23 cellular contexts compared by ENCODE assay signal in genomic region chr2:85448840-85449588, GRCh38. TPM values are rescaled to one million over a fixed set of nuclear protein-coding genes. Genes with fewer than 3 reads are reported as not detected.
A peak's percentile ranks its signal among the peaks of the same experiment; 100 is the strongest.
DNase-seq lines count a peak whose midpoint lies in the region; ATAC-seq and TF ChIP-seq lines count a peak whose summit lies in the region.
"Had no signal": no experiment of that assay in that cellular context is flagged by ENCODE, and none has a peak within 500 bp of the region (broad histone marks: within the 10 kb centered on the region; RNA-seq: fewer than 3 reads in every experiment).

No MANE protein-coding gene starts in this region.

- H3K4me2 ChIP-seq in IMR-90 (ENCODE audit: low read depth, low read length) (no peak overlapping the region), hepatocyte (no peak overlapping the region), skeletal muscle satellite cell (ENCODE audit: low read length) (no peak overlapping the region)

- no peak for ATAC-seq in IMR-90 (ENCODE audit: low read depth)
- ATAC-seq in HG03097 (IDR thresholded peaks at IDR 0.05; ENCODE audit: low FRiP score, unreplicated experiment), result no peak
- ATAC-seq in upper lobe of right lung, result no peak
- ATAC-seq: naive thymus-derived CD4-positive, alpha-beta T cell had no signal

- H4K20me1 ChIP-seq in IMR-90 (ENCODE audit: insufficient read depth, low read length) (no peaks in the 10 kb centered on the region), hepatocyte (ENCODE audit: insufficient read depth, poor library complexity, severe bottlenecking) (no peaks in the 10 kb centered on the region)

- TF ChIP-seq RAD21 in IMR-90 (IDR thresholded peaks at IDR 0.05; ENCODE audit: low read length), result no peak

- no peak overlapping the region for H4K8ac ChIP-seq in IMR-90 (ENCODE audit: low read depth in 2 of 2, low read length in 2 of 2)

- no peak overlapping the region; the same call in 1 of the 2 replicates for H3K4ac ChIP-seq in IMR-90 (ENCODE audit: low read depth, low read length)

- H3K36me3 ChIP-seq in IMR-90 (ENCODE audit: control insufficient read depth, insufficient read depth, low read length) (no peaks in the 10 kb centered on the region), adipocyte (ENCODE audit: control insufficient read depth, insufficient read depth, low read length, severe bottlenecking) (no peaks in the 10 kb centered on the region), hepatocyte (replicated peaks; ENCODE audit: insufficient read depth, low read depth) (no peaks in the 10 kb centered on the region), skeletal muscle satellite cell (ENCODE audit: insufficient read depth, low read length) (no peaks in the 10 kb centered on the region), upper lobe of right lung (no peaks in the 10 kb centered on the region)
- H3K36me3 ChIP-seq: left ventricle myocardium inferior, MG63, stomach had no signal

- no peaks in the 10 kb centered on the region for H3K27me3 ChIP-seq in IMR-90 (ENCODE audit: control insufficient read depth, insufficient read depth, low read length)
- no peaks in the 10 kb centered on the region for H3K27me3 ChIP-seq in adipocyte (replicated peaks; ENCODE audit: control insufficient read depth, insufficient read depth, low read length)
- H3K27me3 ChIP-seq in hepatocyte, result no peaks in the 10 kb centered on the region
- no peaks in the 10 kb centered on the region for H3K27me3 ChIP-seq in skeletal muscle satellite cell (ENCODE audit: control insufficient read depth, insufficient read depth, low read length)
- no peaks in the 10 kb centered on the region for H3K27me3 ChIP-seq in upper lobe of right lung
- H3K27me3 ChIP-seq: MG63, stomach had no signal

- H3K56ac ChIP-seq in IMR-90 (ENCODE audit: extremely low read depth, insufficient read depth, low read length), result no peak overlapping the region

- 77% methylated on average over 4 of the region's 11 CpGs; no CpG with 5 or more reads in 1 of the 2 experiments for WGBS in IMR-90 (ENCODE audit: extremely low coverage in 2 of 2, insufficient read length in 1 of 2), 2 experiments
- 94% methylated on average over 11 of the region's 11 CpGs for WGBS in hepatocyte (ENCODE audit: low lambda C conversion rate, missing lambda C conversion rate)

- H3K14ac ChIP-seq in IMR-90 (replicated peaks; ENCODE audit: low read depth, low read length), result no peak overlapping the region

- dilution Hi-C loops in IMR-90 (cut with HindIII; ENCODE audit: low sequenced_read_pairs, unreplicated experiment), result no loop called here

- DNase-seq in IMR-90 (no peak), adipocyte (ENCODE audit: low read depth) (no peak), hepatocyte (ENCODE audit: low spot score) (no peak), upper lobe of right lung (no peak)
- DNase-seq in stimulated activated CD4-positive, alpha-beta T cell treated with anti-CD3 and anti-CD28 coated beads, Interleukin-2, amount 100 ng/mL, for 24 hours, result no peak
- DNase-seq: activated CD4-positive, alpha-beta T cell treated with anti-CD3 and anti-CD28 coated beads, Interleukin-2, amount 50 U/mL, for 4 hours; activated CD4-positive, CD25-positive, alpha-beta regulatory T cell; activated naive CD4-positive, alpha-beta T cell treated with anti-CD3 and anti-CD28 coated beads for 36 hours; caudate nucleus; left ventricle myocardium inferior; MG63; naive thymus-derived CD4-positive, alpha-beta T cell; NCI-H1436; NCI-H446; NCI-H82; nucleus accumbens; RPMI8226; stomach had no signal

- TF ChIP-seq POLR2A in IMR-90 (IDR thresholded peaks at IDR 0.05; ENCODE audit: low read depth, low read length), result no peak

- H4K5ac ChIP-seq in IMR-90 (ENCODE audit: low read depth, low read length), result no peak overlapping the region

- H3K79me2 ChIP-seq in hepatocyte, result no peaks in the 10 kb centered on the region

- H2AK9ac ChIP-seq in IMR-90 (replicated peaks; ENCODE audit: low read depth, low read length, poor library complexity), result no peak overlapping the region

- peaks cover 26% of the 10 kb centered on the region for H3K9me1 ChIP-seq in IMR-90 (ENCODE audit: insufficient read depth, low read length)

- H3K4me3 ChIP-seq in IMR-90 (ENCODE audit: insufficient read depth, low read depth, low read length) (no peak overlapping the region), adipocyte (ENCODE audit: low read length) (peak overlapping the region; percentile 19), hepatocyte (no peak overlapping the region), skeletal muscle satellite cell (ENCODE audit: low read length) (no peak overlapping the region), upper lobe of right lung (no peak overlapping the region)
- H3K4me3 ChIP-seq: left ventricle myocardium inferior, MG63, stomach had no signal

- TF ChIP-seq CTCF in IMR-90 (conservative IDR thresholded peaks at IDR 0.05; ENCODE audit: low read depth, low read length) (no peak), hepatocyte (IDR thresholded peaks at IDR 0.05; ENCODE audit: poor library complexity) (no peak), upper lobe of right lung (IDR thresholded peaks at IDR 0.05) (no peak)

- H3K9ac ChIP-seq in IMR-90 (ENCODE audit: low read depth, low read length) (no peak overlapping the region), adipocyte (ENCODE audit: low read length) (no peak overlapping the region), skeletal muscle satellite cell (ENCODE audit: low read depth, low read length) (peak overlapping the region; percentile 5)

- H4K91ac ChIP-seq in IMR-90 (ENCODE audit: insufficient read depth, low read depth, low read length), result no peak overlapping the region

- peak overlapping the region; percentile 2; the same call in 1 of the 2 replicates for H2BK120ac ChIP-seq in IMR-90 (ENCODE audit: low read depth, low read length)

- CTCF ChIA-PET in IMR-90 (lab: Yijun Ruan, JAX), result no interaction called here

- no peaks in the 10 kb centered on the region for H3K9me2 ChIP-seq in hepatocyte (replicated peaks; ENCODE audit: insufficient read depth)

- H2BK20ac ChIP-seq in IMR-90 (ENCODE audit: low read depth, low read length), result no peak overlapping the region

- in situ Hi-C loops in IMR-90 (cut with MboI; ENCODE audit: low sequenced_read_pairs), result no loop called here

- no peak overlapping the region for H3K18ac ChIP-seq in IMR-90 (ENCODE audit: low read depth, low read length)

- no peak overlapping the region for H2AK5ac ChIP-seq in IMR-90 (ENCODE audit: low read depth, low read length)

- H3K4me1 ChIP-seq in IMR-90 (ENCODE audit: control insufficient read depth, insufficient read depth, low read length) (peaks cover 24% of the 10 kb centered on the region), adipocyte (ENCODE audit: control insufficient read depth, insufficient read depth, low read length) (peaks cover 32% of the 10 kb centered on the region), hepatocyte (ENCODE audit: insufficient read depth) (peaks cover 10% of the 10 kb centered on the region), skeletal muscle satellite cell (ENCODE audit: control insufficient read depth, insufficient read depth, low read length) (peaks cover 45% of the 10 kb centered on the region), upper lobe of right lung (peaks cover 5% of the 10 kb centered on the region)

- 0 out of 4 replicates have a peak, but pooled peaks cover 0 to 8% of the 10 kb centered on the region in 2 experiments for H3K79me1 ChIP-seq in IMR-90 (ENCODE audit: low read depth in 1 of 2, low read length in 2 of 2)

- intact Hi-C loops in IMR-90 (cut with micrococcal nuclease), result no loop called here
- intact Hi-C loops in upper lobe of right lung (cut with DNase I), result no loop called here

- no peaks in the 10 kb centered on the region for H3K9me3 ChIP-seq in IMR-90 (ENCODE audit: control insufficient read depth, insufficient read depth, low read length)
- no peaks in the 10 kb centered on the region for H3K9me3 ChIP-seq in adipocyte (ENCODE audit: control insufficient read depth, low read length)
- no peaks in the 10 kb centered on the region for H3K9me3 ChIP-seq in hepatocyte (ENCODE audit: low read depth)
- no peaks in the 10 kb centered on the region for H3K9me3 ChIP-seq in skeletal muscle satellite cell (replicated peaks; ENCODE audit: low read length)
- H3K9me3 ChIP-seq in upper lobe of right lung, result no peaks in the 10 kb centered on the region
- H3K9me3 ChIP-seq: left ventricle myocardium inferior, MG63, stomach had no signal

- H2AFZ ChIP-seq in IMR-90 (replicated peaks; ENCODE audit: low read length, poor library complexity), result no peak overlapping the region
- no peak overlapping the region for H2AFZ ChIP-seq in hepatocyte

- POLR2A ChIA-PET in IMR-90 (lab: Charles Lee; ENCODE audit: unreplicated experiment), result no interaction called here

- BruUV-seq in IMR-90 (replicated peaks; lab: Mats Ljungman, UMichigan), result no TSS peak

- H2BK15ac ChIP-seq in IMR-90 (ENCODE audit: low read depth, low read length), result no peak overlapping the region

- no peak overlapping the region for H2BK5ac ChIP-seq in IMR-90 (ENCODE audit: low read depth, low read length, poor library complexity, severe bottlenecking)

- H3K27ac ChIP-seq in IMR-90 (ENCODE audit: insufficient read depth, low read length) (no peak overlapping the region), hepatocyte (peak overlapping the region; percentile 4), upper lobe of right lung (no peak overlapping the region)
- H3K27ac ChIP-seq: left ventricle myocardium inferior, stomach had no signal

- no peak overlapping the region for H3K23ac ChIP-seq in IMR-90 (ENCODE audit: low read depth, low read length)

TF ChIP-seq in IMR-90, 13 proteins besides CTCF, POLR2A, EP300 and RAD21 (continues in another document):
- TF ChIP-seq FOS (IDR thresholded peaks at IDR 0.05; ENCODE audit: low read depth, low read length), result no peak
- TF ChIP-seq RFX5 (IDR thresholded peaks at IDR 0.05; ENCODE audit: low read depth, low read length), result no peak
- TF ChIP-seq MAFK (IDR thresholded peaks at IDR 0.05; ENCODE audit: low read depth, low read length), result no peak
- TF ChIP-seq NFE2L2 (IDR thresholded peaks at IDR 0.05; ENCODE audit: low read depth, low read length), result no peak

RNA-seq across cellular contexts. Expression of gene SH2D6, which starts 30.5 kb away (rescaled TPM):
- total RNA-seq in IMR-90 (2012; rRNA removed) (0.36 TPM in 1 of 2 replicates, not detected in the other), hepatocyte (0.27 and 0.36 TPM in 2 replicates), upper lobe of right lung (1.0 TPM)
- polyA plus RNA-seq in IMR-90 (2012; rRNA removed) (0.32 and 0.37 TPM in 2 replicates), hepatocyte (2.3 and 2.8 TPM in 2 replicates)
- 0.16 TPM in 1 of 2 replicates, not detected in the other for polyA plus RNA-seq in IMR-90 (2012; cell fraction: cytosol; rRNA removed)
- 1.0 and 1.2 TPM in 2 replicates for polyA plus RNA-seq in IMR-90 (2012; cell fraction: nucleus; rRNA removed; ENCODE audit: low replicate concordance)
- not detected in 2 replicates for total RNA-seq in skeletal muscle satellite cell (2012; rRNA removed)
- total RNA-seq: H4, left ventricle myocardium inferior, skeletal muscle tissue had no signal
- polyA plus RNA-seq: CD14-positive monocyte; naive thymus-derived CD4-positive, alpha-beta T cell had no signal

RNA-seq across cellular contexts. Expression of gene CAPG, which starts 38.8 kb away (rescaled TPM):
- total RNA-seq in IMR-90 (2012; rRNA removed) (53.3 and 79.9 TPM in 2 replicates), hepatocyte (108 and 123 TPM in 2 replicates), upper lobe of right lung (419 TPM)
- polyA plus RNA-seq in IMR-90 (2012; rRNA removed) (98.3 and 122 TPM in 2 replicates), hepatocyte (172 and 188 TPM in 2 replicates)
- 106 and 143 TPM in 2 replicates for polyA plus RNA-seq in IMR-90 (2012; cell fraction: cytosol; rRNA removed)
- 43.3 and 75.0 TPM in 2 replicates for polyA plus RNA-seq in IMR-90 (2012; cell fraction: nucleus; rRNA removed; ENCODE audit: low replicate concordance)
- 40.6 and 57.7 TPM in 2 replicates for total RNA-seq in skeletal muscle satellite cell (2012; rRNA removed)
